In the genomic region with DNA sequence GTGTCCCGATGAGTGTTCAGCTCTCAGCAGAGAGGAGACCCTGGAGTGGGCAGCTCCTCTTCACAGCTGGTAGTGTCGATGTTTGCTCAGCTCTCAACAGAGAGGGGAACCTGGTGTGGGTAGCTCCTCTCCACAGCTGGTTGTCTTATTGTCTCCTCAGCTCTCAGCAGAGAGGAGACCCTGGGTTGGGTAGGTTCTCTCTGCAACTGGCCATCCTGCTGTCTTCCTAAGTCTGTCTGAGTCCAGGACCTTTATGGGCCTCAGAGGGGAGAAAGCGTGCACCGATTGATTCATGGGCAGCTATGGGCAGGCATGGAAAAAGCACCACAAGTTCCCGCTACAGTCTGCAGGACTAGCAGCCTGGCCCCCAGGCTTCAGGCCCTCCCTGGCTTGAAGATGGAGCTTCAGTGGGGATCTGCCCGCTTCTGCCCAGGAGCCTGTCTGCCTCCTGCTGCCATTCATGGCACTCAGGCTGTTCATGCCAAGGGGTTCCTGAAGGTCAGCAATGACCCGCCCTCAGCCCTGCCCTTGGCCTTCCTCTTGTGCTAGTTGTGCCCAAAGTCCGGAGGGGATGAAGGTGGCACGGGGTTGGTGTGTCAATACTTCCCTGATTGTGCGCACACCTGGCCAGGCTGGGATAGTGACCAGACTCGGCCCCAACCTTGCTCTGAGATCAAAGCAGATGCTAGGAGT, we compare ENCODE assay signal across 21 cellular contexts.
DNase-seq lines count a peak whose midpoint lies in the region; ATAC-seq and TF ChIP-seq lines count a peak whose summit lies in the region.
"Had no signal": no experiment of that assay in that cellular context is flagged by ENCODE, and none has a peak within 500 bp of the region (broad histone marks: within the 10 kb centered on the region; RNA-seq: fewer than 3 reads in every experiment).

No MANE protein-coding gene starts in this region.

- DNase-seq in activated effector memory CD4-positive, alpha-beta T cell treated with anti-CD3 and anti-CD28 coated beads, Interleukin-2, amount 50 U/mL, for 16 hours: peak; percentile 57
- no peak for DNase-seq in activated effector memory CD4-positive, alpha-beta T cell treated with Interleukin-2 at 50 U/mL for 16 hours
- DNase-seq in lower lobe of right lung: peak; percentile 26
- no peak for DNase-seq in stimulated activated naive CD8-positive, alpha-beta T cell treated with anti-CD3 and anti-CD28 coated beads, Interleukin-15, Interleukin-2, amounts not matched to agents 100 U/mL and 50 U/mL, for 24 hours
- no peak for DNase-seq in T-helper 2 cell
- DNase-seq in type B pancreatic cell (ENCODE audit: extremely low spot score, unreplicated experiment): no peak
- DNase-seq: CD8-positive, alpha-beta memory T cell; DMS 273 treated with DMSO at 0.1 percent for 48 hours; HFFc6; Karpas-422; MG63; NCI-H1105 treated with DMSO at 0.1 percent for 48 hours; NCI-H1694 treated with DMSO at 0.1 percent for 48 hours; NCI-H748 treated with DMSO at 0.1 percent for 48 hours; OCI-M1; RPMI8226 had no signal

- no peaks in the 10 kb centered on the region for H3K27me3 ChIP-seq in lower lobe of right lung (ENCODE audit: low read depth)
- H3K27me3 ChIP-seq: MG63, SJSA1 had no signal

- no peak overlapping the region for H3K27ac Mint-ChIP-seq in type B pancreatic cell
- H3K27ac Mint-ChIP-seq: B cell; CD8-positive, alpha-beta memory T cell; HFFc6 had no signal

- H3K27me3 Mint-ChIP-seq in type B pancreatic cell: no peaks in the 10 kb centered on the region
- H3K27me3 Mint-ChIP-seq: B cell; CD8-positive, alpha-beta memory T cell had no signal

- H3K9me3 ChIP-seq in lower lobe of right lung: no peaks in the 10 kb centered on the region
- H3K9me3 ChIP-seq: MG63, SJSA1 had no signal

- no peak overlapping the region for H3K4me3 Mint-ChIP-seq in type B pancreatic cell
- H3K4me3 Mint-ChIP-seq: B cell; CD8-positive, alpha-beta memory T cell; HFFc6 had no signal

- no peak for TF ChIP-seq CTCF in VCaP (conservative IDR thresholded peaks at IDR 0.05)
- TF ChIP-seq CTCF in lower lobe of right lung (IDR thresholded peaks at IDR 0.05): no peak
- TF ChIP-seq CTCF in type B pancreatic cell (conservative IDR thresholded peaks at IDR 0.05): no peak

- no peaks in the 10 kb centered on the region for H3K9me3 Mint-ChIP-seq in type B pancreatic cell
- H3K9me3 Mint-ChIP-seq: CD8-positive, alpha-beta memory T cell; HFFc6 had no signal

- H3K27ac ChIP-seq in VCaP (peak overlapping the region; percentile 85), lower lobe of right lung (no peak overlapping the region)
- H3K27ac ChIP-seq: 22Rv1, SJSA1 had no signal

- H3K36me3 ChIP-seq in lower lobe of right lung: no peaks in the 10 kb centered on the region
- H3K36me3 ChIP-seq: MG63, SJSA1 had no signal

- H3K36me3 Mint-ChIP-seq in type B pancreatic cell: no peaks in the 10 kb centered on the region
- H3K36me3 Mint-ChIP-seq: CD8-positive, alpha-beta memory T cell had no signal

- no peak overlapping the region for H3K4me3 ChIP-seq in lower lobe of right lung
- H3K4me3 ChIP-seq: MG63, SJSA1 had no signal

- ATAC-seq in lower lobe of right lung (peak in 1 of 2 donors; percentile 34), HG03280 (IDR thresholded peaks at IDR 0.05; ENCODE audit: unreplicated experiment) (no peak)
- ATAC-seq in stimulated activated naive CD8-positive, alpha-beta T cell treated with anti-CD3 and anti-CD28 coated beads, Interleukin-15, Interleukin-2, amounts not matched to agents 100 U/mL and 50 U/mL, for 24 hours: peak; percentile 14

- peaks cover 27% of the 10 kb centered on the region for H3K4me1 Mint-ChIP-seq in type B pancreatic cell (ENCODE audit: unreplicated experiment)
- H3K4me1 Mint-ChIP-seq: B cell had no signal

- no peaks in the 10 kb centered on the region for H3K4me1 ChIP-seq in lower lobe of right lung
- H3K4me1 ChIP-seq: SJSA1 had no signal

- intact Hi-C loops in lower lobe of right lung (cut with DNase I): no loop called here

Comparison
In these comparisons a context has a peak if more than half of its experiments do, and no peak if none do; other contexts are left out.
1. DNase-seq: peak in activated effector memory CD4-positive, alpha-beta T cell treated with anti-CD3 and anti-CD28 coated beads, Interleukin-2, amount 50 U/mL, for 16 hours (single experiment) and lower lobe of right lung (single experiment); none in activated effector memory CD4-positive, alpha-beta T cell treated with Interleukin-2 at 50 U/mL for 16 hours (single experiment), stimulated activated naive CD8-positive, alpha-beta T cell treated with anti-CD3 and anti-CD28 coated beads, Interleukin-15, Interleukin-2, amounts not matched to agents 100 U/mL and 50 U/mL, for 24 hours (single experiment), T-helper 2 cell (0 of 5) and type B pancreatic cell (single experiment).